21 cellular contexts compared by ENCODE assay signal in genomic region chr16:58614212-58614611, GRCh38. TPM values are rescaled to one million over a fixed set of nuclear protein-coding genes. Genes with fewer than 3 reads are reported as not detected.
DNase-seq lines count a peak whose midpoint lies in the region; ATAC-seq, FAIRE-seq and TF ChIP-seq lines count a peak whose summit lies in the region.
"Had no signal": no experiment of that assay in that cellular context is flagged by ENCODE, and none has a peak within 500 bp of the region (broad histone marks: within the 10 kb centered on the region; RNA-seq: fewer than 3 reads in every experiment).

No MANE protein-coding gene starts in this region.

- no peak for TF ChIP-seq EP300 in ovary (IDR thresholded peaks at IDR 0.05)

- H3K79me2 ChIP-seq in Karpas-422 (ENCODE audit: low read length): peaks cover 68% of the 10 kb centered on the region

- no peak for ATAC-seq in GM18502 (IDR thresholded peaks at IDR 0.05; ENCODE audit: poor library complexity, unreplicated experiment)
- ATAC-seq: activated T-cell treated with anti-CD3 and anti-CD28 coated beads, Interleukin-2, amount 50 U/mL, for 4 hours had no signal

- no peak for TF ChIP-seq POLR2A in H54 (IDR thresholded peaks at IDR 0.05; ENCODE audit: low read depth, low read length)
- no peak for TF ChIP-seq POLR2A in ovary (IDR thresholded peaks at IDR 0.05)

- H3K9me2 ChIP-seq in Karpas-422 (replicated peaks; ENCODE audit: insufficient read depth, low read length): no peaks in the 10 kb centered on the region

- FAIRE-seq in H54 (lab: Jason Lieb, UNC): no peak
- FAIRE-seq: colon had no signal

- H2AFZ ChIP-seq in Karpas-422 (ENCODE audit: low read length): no peak overlapping the region

- no peaks in the 10 kb centered on the region for H3K9me3 ChIP-seq in adipocyte (ENCODE audit: control insufficient read depth, low read length)
- H3K9me3 ChIP-seq in ovary: no peaks in the 10 kb centered on the region
- no peaks in the 10 kb centered on the region for H3K9me3 ChIP-seq in Karpas-422 (ENCODE audit: low read length)
- H3K9me3 ChIP-seq: left ventricle myocardium inferior, stomach, vagina had no signal

- H3K27me3 ChIP-seq in adipocyte (replicated peaks; ENCODE audit: control insufficient read depth, insufficient read depth, low read length) (no peaks in the 10 kb centered on the region), ovary (no peaks in the 10 kb centered on the region), Karpas-422 (ENCODE audit: low read length) (no peaks in the 10 kb centered on the region)
- H3K27me3 ChIP-seq: BLaER1 treated with 17β-estradiol and CSF1 and Interleukin-3, amounts not matched to agents 10 nM and 100 nM; stomach; vagina had no signal

- H4K20me1 ChIP-seq in Karpas-422 (ENCODE audit: insufficient read depth, low read depth, low read length): peaks cover 35% of the 10 kb centered on the region

- H3K4me1 ChIP-seq in adipocyte (ENCODE audit: control insufficient read depth, insufficient read depth, low read length) (peaks cover 21% of the 10 kb centered on the region), ovary (ENCODE audit: insufficient read depth) (peaks cover 7% of the 10 kb centered on the region), Karpas-422 (ENCODE audit: low read length) (no peaks in the 10 kb centered on the region)
- H3K4me1 ChIP-seq: BLaER1 treated with 17β-estradiol and CSF1 and Interleukin-3, amounts not matched to agents 10 nM and 100 nM had no signal

- H3K4me2 ChIP-seq in Karpas-422 (ENCODE audit: low read depth, low read length, poor library complexity, severe bottlenecking): no peak overlapping the region
- H3K4me2 ChIP-seq: BLaER1 treated with 17β-estradiol and CSF1 and Interleukin-3, amounts not matched to agents 10 nM and 100 nM had no signal

- no peak overlapping the region for H3K27ac ChIP-seq in ovary
- no peak overlapping the region for H3K27ac ChIP-seq in Karpas-422 (ENCODE audit: low read length)
- H3K27ac ChIP-seq: BLaER1 treated with 17β-estradiol and CSF1 and Interleukin-3, amounts not matched to agents 10 nM and 100 nM; left ventricle myocardium inferior; SK-N-MC; stomach; vagina had no signal

- no peak overlapping the region for H3K9ac ChIP-seq in adipocyte (ENCODE audit: low read length)
- no peak overlapping the region for H3K9ac ChIP-seq in Karpas-422 (ENCODE audit: low read length)
- H3K9ac ChIP-seq: BLaER1 treated with 17β-estradiol and CSF1 and Interleukin-3, amounts not matched to agents 10 nM and 100 nM had no signal

- DNase-seq in AG09309 (ENCODE audit: low read depth): peak; percentile 55
- peak; percentile 43 for DNase-seq in H54 (ENCODE audit: insufficient read length, low spot score)
- DNase-seq in adipocyte (ENCODE audit: low read depth): peak; percentile 48
- peak; percentile 35 for DNase-seq in glomerular visceral epithelial cell (ENCODE audit: extremely low spot score)
- no peak for DNase-seq in ovary
- no peak for DNase-seq in Karpas-422
- no peak for DNase-seq in NCI-H1436 treated with DMSO at 0.1 percent for 48 hours (lab: John Stamatoyannopoulos, UW)
- DNase-seq: activated T-cell treated with anti-CD3 and anti-CD28 coated beads, Interleukin-2, amount 50 U/mL, for 4 hours; amygdala; hypothalamus; left ventricle myocardium inferior; NCI-H187 treated with DMSO at 0.1 percent for 48 hours; NCI-H524; posterior cingulate gyrus; stimulated activated CD4-positive, alpha-beta T cell treated with anti-CD3 and anti-CD28 coated beads, Interleukin-12 subunit alpha, Interleukin-12 subunit beta, amount 100 ng/mL, for 4 hours; stomach had no signal

- 69 to 93% (median 72%) methylated on average over 6 of the region's 6 CpGs for WGBS in ovary, 3 donors

- TF ChIP-seq CTCF in AG09309 (IDR thresholded peaks at IDR 0.05; ENCODE audit: control insufficient read depth, insufficient read depth, low read depth, low read length, missing control alignments): no peak
- TF ChIP-seq CTCF in ovary (IDR thresholded peaks at IDR 0.05): no peak

- H3K4me3 ChIP-seq in AG09309 (ENCODE audit: control insufficient read depth, low read depth, low read length) (no peak overlapping the region), adipocyte (ENCODE audit: low read length) (no peak overlapping the region), ovary (no peak overlapping the region), Karpas-422 (ENCODE audit: low read length) (no peak overlapping the region)
- H3K4me3 ChIP-seq: BLaER1 treated with 17β-estradiol and CSF1 and Interleukin-3, amounts not matched to agents 10 nM and 100 nM; left ventricle myocardium inferior; SK-N-MC; stomach; vagina had no signal

- intact Hi-C loops in ovary (cut with DNase I): no loop called here

- H3K36me3 ChIP-seq in adipocyte (ENCODE audit: control insufficient read depth, insufficient read depth, low read length, severe bottlenecking): peaks cover 26% of the 10 kb centered on the region
- no peaks in the 10 kb centered on the region for H3K36me3 ChIP-seq in ovary
- H3K36me3 ChIP-seq in Karpas-422 (ENCODE audit: insufficient read depth, low read length): peaks cover 20% of the 10 kb centered on the region; the same call in 1 of the 2 replicates

RNA-seq across cellular contexts. Expression of gene CNOT1, which starts 15.4 kb away (rescaled TPM):
- 100 to 1,000 TPM in 5 of 7 donors, 10 to 100 TPM in 2; 64.7 to 145 (median 126) TPM for total RNA-seq in ovary
- 100 to 1,000 TPM in 1 of 2 donors, 10 to 100 TPM in 1; 63.8 to 105 TPM for polyA plus RNA-seq in ovary
- 145 and 299 TPM in 2 replicates for total RNA-seq in Karpas-422 (2014; rRNA removed; shearing (Covaris generic); ENCODE audit: low replicate concordance)

Comparison
In these comparisons a context has a peak if more than half of its experiments do, and no peak if none do; other contexts are left out.
1. DNase-seq: peak in AG09309 (single experiment), H54 (single experiment), adipocyte (single experiment) and glomerular visceral epithelial cell (single experiment); none in ovary (0 of 5), Karpas-422 (single experiment) and NCI-H1436 treated with DMSO at 0.1 percent for 48 hours (single experiment).